Comparison of ENCODE assay signal across 8 cellular contexts in genomic region chr6:30816296-30816695, GRCh38.
DNase-seq lines count a peak whose midpoint lies in the region; ATAC-seq, FAIRE-seq and TF ChIP-seq lines count a peak whose summit lies in the region.
"Not testable (repeated sequence)": the region's sequence is repeated elsewhere in the genome, so short reads cannot be mapped to it uniquely, and the experiment has no call there.

No MANE protein-coding gene starts in this region.

- peaks cover 28% of the 10 kb centered on the region for H3K79me1 ChIP-seq in trophoblast cell (ENCODE audit: low read length)

- CTCF ChIA-PET in activated CD4-positive, alpha-beta memory T cell treated with anti-CD3 and anti-CD28 coated beads for 36 hours (lab: Charles Lee) = not testable (repeated sequence)
- CTCF ChIA-PET in GM12878 (lab: Yijun Ruan, JAX) = interaction anchor here (0.6 to 1.6 kb wide), 3 partner anchors 53 to 284 kb away, joined by 3 to 7 read pairs (median 3); no protein-coding TSS in a partner anchor

- not testable (repeated sequence) for TF ChIP-seq RAD21 in GM12878 (IDR thresholded peaks at IDR 0.05; ENCODE audit: insufficient read depth, low read depth, low read length)

- H2BK12ac ChIP-seq in trophoblast cell (ENCODE audit: low read length) = peak overlapping the region; percentile 18

- not testable (repeated sequence) for H3K4me3 ChIP-seq in RWPE2 (ENCODE audit: severe bottlenecking); GM12878; trophoblast cell (ENCODE audit: low read depth, low read length)

- not testable (repeated sequence) for DNase-seq in RWPE2 (ENCODE audit: low spot score); activated CD4-positive, alpha-beta memory T cell treated with anti-CD3 and anti-CD28 coated beads for 36 hours; activated T-helper 1 cell treated with anti-CD3 and anti-CD28 coated beads, Interleukin-12 subunit alpha, Interleukin-12 subunit beta, Interleukin-2, Interleukin-4 antibody, amounts not matched to agents 30 ng/mL and 10 ng/mL and 1 ng/mL, durations not matched to agents 14 hours and 24 hours and 36 hours (ENCODE audit: low spot score); GM12878 (ENCODE audit: low read depth, low spot score); epithelial cell of prostate (ENCODE audit: low read depth, low spot score); trophoblast cell

- peaks cover 91% of the 10 kb centered on the region for H3K4me1 Mint-ChIP-seq in activated CD4-positive, alpha-beta memory T cell treated with anti-CD3 and anti-CD28 coated beads for 36 hours (ENCODE audit: low read depth)
- peaks cover 82% of the 10 kb centered on the region for H3K4me1 Mint-ChIP-seq in activated T-helper 1 cell treated with anti-CD3 and anti-CD28 coated beads, Interleukin-12 subunit alpha, Interleukin-12 subunit beta, Interleukin-2, Interleukin-4 antibody, amounts not matched to agents 30 ng/mL and 10 ng/mL and 1 ng/mL, durations not matched to agents 14 hours and 24 hours and 36 hours (ENCODE audit: low read depth)
- peaks cover 86% of the 10 kb centered on the region for H3K4me1 Mint-ChIP-seq in activated naive CD8-positive, alpha-beta T cell (ENCODE audit: low read depth)
- peaks cover 93% of the 10 kb centered on the region for H3K4me1 Mint-ChIP-seq in stimulated activated naive CD8-positive, alpha-beta T cell treated with anti-CD3 and anti-CD28 coated beads, Interleukin-15, Interleukin-2, amounts not matched to agents 100 ng/mL and 50 ng/mL, for 24 hours (ENCODE audit: low read depth)

- ATAC-seq in RWPE2 (ENCODE audit: low read depth); GM12878: not testable (repeated sequence)

- not testable (repeated sequence) for H3K23ac ChIP-seq in trophoblast cell (ENCODE audit: low read length)

- not testable (repeated sequence) for H3K27me3 ChIP-seq in RWPE2 (ENCODE audit: insufficient read depth, poor library complexity, severe bottlenecking); GM12878 (replicated peaks in 1 of 2; ENCODE audit: control insufficient read depth in 2 of 2, insufficient read depth in 2 of 2, low read length in 1 of 2); trophoblast cell (ENCODE audit: insufficient read depth, low read length)

- H3K27ac Mint-ChIP-seq in activated CD4-positive, alpha-beta memory T cell treated with anti-CD3 and anti-CD28 coated beads for 36 hours = peak overlapping the region; percentile 95
- peak overlapping the region; percentile 45 for H3K27ac Mint-ChIP-seq in activated T-helper 1 cell treated with anti-CD3 and anti-CD28 coated beads, Interleukin-12 subunit alpha, Interleukin-12 subunit beta, Interleukin-2, Interleukin-4 antibody, amounts not matched to agents 30 ng/mL and 10 ng/mL and 1 ng/mL, durations not matched to agents 14 hours and 24 hours and 36 hours
- H3K27ac Mint-ChIP-seq in activated naive CD8-positive, alpha-beta T cell = peak overlapping the region; percentile 100
- peak overlapping the region; percentile 98 for H3K27ac Mint-ChIP-seq in stimulated activated naive CD8-positive, alpha-beta T cell treated with anti-CD3 and anti-CD28 coated beads, Interleukin-15, Interleukin-2, amounts not matched to agents 100 ng/mL and 50 ng/mL, for 24 hours

- in situ Hi-C loops in GM12878 (cut with MboI) = not testable (repeated sequence)

- not testable (repeated sequence) for H3K18ac ChIP-seq in trophoblast cell (ENCODE audit: low read length)

- H3K36me3 ChIP-seq in RWPE2 (ENCODE audit: low read depth); GM12878 (ENCODE audit: control insufficient read depth in 2 of 2, insufficient read depth in 2 of 2, low read length in 1 of 2); trophoblast cell (ENCODE audit: control insufficient read depth in 1 of 2, insufficient read depth in 2 of 2, low read length in 2 of 2): not testable (repeated sequence)

- H4K12ac ChIP-seq in trophoblast cell (ENCODE audit: low read depth, low read length) = not testable (repeated sequence)

- not testable (repeated sequence) for H4K8ac ChIP-seq in trophoblast cell (ENCODE audit: low read depth, low read length)

- SMC1A ChIA-PET in GM12878 (lab: Charles Lee; ENCODE audit: uncharacterized antibody, unreplicated experiment) = interaction anchor here (1.4 to 16.8 kb wide), 5 partner anchors 10 to 58 kb away, joined by 3 to 217 read pairs (median 5); no protein-coding TSS in a partner anchor

- TF ChIP-seq EP300 in GM12878 (IDR thresholded peaks at IDR 0.05; ENCODE audit: borderline replicate concordance in 1 of 2, control insufficient read depth in 1 of 2, low read depth in 2 of 2, low read length in 2 of 2) = not testable (repeated sequence)

- peak overlapping the region; percentile 48 for H4K91ac ChIP-seq in trophoblast cell (ENCODE audit: low read depth, low read length)

- not testable (repeated sequence) for BruUV-seq in GM12878 (replicated peaks; lab: Mats Ljungman, UMichigan)

- H3K36me3 Mint-ChIP-seq in activated CD4-positive, alpha-beta memory T cell treated with anti-CD3 and anti-CD28 coated beads for 36 hours = peaks cover 18% of the 10 kb centered on the region
- peaks cover 54% of the 10 kb centered on the region for H3K36me3 Mint-ChIP-seq in activated T-helper 1 cell treated with anti-CD3 and anti-CD28 coated beads, Interleukin-12 subunit alpha, Interleukin-12 subunit beta, Interleukin-2, Interleukin-4 antibody, amounts not matched to agents 30 ng/mL and 10 ng/mL and 1 ng/mL, durations not matched to agents 14 hours and 24 hours and 36 hours (ENCODE audit: low read depth)
- H3K36me3 Mint-ChIP-seq in activated naive CD8-positive, alpha-beta T cell = peaks cover 16% of the 10 kb centered on the region
- peaks cover 51% of the 10 kb centered on the region for H3K36me3 Mint-ChIP-seq in stimulated activated naive CD8-positive, alpha-beta T cell treated with anti-CD3 and anti-CD28 coated beads, Interleukin-15, Interleukin-2, amounts not matched to agents 100 ng/mL and 50 ng/mL, for 24 hours (ENCODE audit: low read depth)

- H4K20me1 ChIP-seq in GM12878 (ENCODE audit: control insufficient read depth, insufficient read depth) = not testable (repeated sequence)

- not testable (repeated sequence) for H3K14ac ChIP-seq in trophoblast cell (ENCODE audit: low read length)

- H3K9me3 Mint-ChIP-seq in activated CD4-positive, alpha-beta memory T cell treated with anti-CD3 and anti-CD28 coated beads for 36 hours = peaks cover 17% of the 10 kb centered on the region
- peaks cover 21% of the 10 kb centered on the region for H3K9me3 Mint-ChIP-seq in activated T-helper 1 cell treated with anti-CD3 and anti-CD28 coated beads, Interleukin-12 subunit alpha, Interleukin-12 subunit beta, Interleukin-2, Interleukin-4 antibody, amounts not matched to agents 30 ng/mL and 10 ng/mL and 1 ng/mL, durations not matched to agents 14 hours and 24 hours and 36 hours
- not testable (repeated sequence) for H3K9me3 Mint-ChIP-seq in activated naive CD8-positive, alpha-beta T cell (ENCODE audit: low read depth); stimulated activated naive CD8-positive, alpha-beta T cell treated with anti-CD3 and anti-CD28 coated beads, Interleukin-15, Interleukin-2, amounts not matched to agents 100 ng/mL and 50 ng/mL, for 24 hours

- not testable (repeated sequence) for TF ChIP-seq CTCF in RWPE2 (IDR thresholded peaks at IDR 0.05; ENCODE audit: poor library complexity, severe bottlenecking); GM12878 (IDR thresholded peaks at IDR 0.05 in 2 of 3, conservative IDR thresholded peaks at IDR 0.05 in 1 of 3; ENCODE audit: control insufficient read depth in 2 of 3, extremely low read depth in 1 of 3, insufficient read depth in 1 of 3, low read depth in 3 of 3, low read length in 3 of 3)

- H3K4me2 ChIP-seq in GM12878 (ENCODE audit: control insufficient read depth, insufficient read depth); trophoblast cell (ENCODE audit: low read length): not testable (repeated sequence)

- RAD21 ChIA-PET in GM12878 (lab: Charles Lee; ENCODE audit: unreplicated experiment) = interaction anchor here (1.0 to 2.0 kb wide), 6 partner anchors 47 to 78 kb away, joined by 3 to 6 read pairs (median 4); no protein-coding TSS in a partner anchor

- H3K4me3 Mint-ChIP-seq in activated CD4-positive, alpha-beta memory T cell treated with anti-CD3 and anti-CD28 coated beads for 36 hours; activated T-helper 1 cell treated with anti-CD3 and anti-CD28 coated beads, Interleukin-12 subunit alpha, Interleukin-12 subunit beta, Interleukin-2, Interleukin-4 antibody, amounts not matched to agents 30 ng/mL and 10 ng/mL and 1 ng/mL, durations not matched to agents 14 hours and 24 hours and 36 hours; activated naive CD8-positive, alpha-beta T cell; stimulated activated naive CD8-positive, alpha-beta T cell treated with anti-CD3 and anti-CD28 coated beads, Interleukin-15, Interleukin-2, amounts not matched to agents 100 ng/mL and 50 ng/mL, for 24 hours: not testable (repeated sequence)

- not testable (repeated sequence) for TF ChIP-seq POLR2A in GM12878 (IDR thresholded peaks at IDR 0.05; ENCODE audit: low read depth, low read length)

- H3K79me2 ChIP-seq in GM12878 (ENCODE audit: control insufficient read depth, insufficient read depth, low read length); trophoblast cell (ENCODE audit: control insufficient read depth, insufficient read depth, low read length, poor library complexity): not testable (repeated sequence)

- H3K4me1 ChIP-seq in RWPE2 (ENCODE audit: insufficient read depth, poor library complexity, severe bottlenecking) (peaks cover 65% of the 10 kb centered on the region), GM12878 (ENCODE audit: control insufficient read depth, insufficient read depth, low read length) (peaks cover 39% of the 10 kb centered on the region), trophoblast cell (ENCODE audit: control insufficient read depth in 1 of 2, insufficient read depth in 2 of 2, low read length in 2 of 2) (peaks cover 19 to 25% of the 10 kb centered on the region in 2 experiments)

- H3K27ac ChIP-seq in RWPE2 (ENCODE audit: poor library complexity, severe bottlenecking) (peak overlapping the region; percentile 95), GM12878 (ENCODE audit: control insufficient read depth, insufficient read depth) (peak overlapping the region; percentile 33; the same call in 1 of the 2 replicates), epithelial cell of prostate (peak overlapping the region; percentile 100)
- not testable (repeated sequence) for H3K27ac ChIP-seq in trophoblast cell (ENCODE audit: low read depth, low read length)

- H2BK120ac ChIP-seq in trophoblast cell (ENCODE audit: insufficient read depth, low read length, poor library complexity) = peak overlapping the region; percentile 15

- H2AFZ ChIP-seq in GM12878 (ENCODE audit: control insufficient read depth, low read depth, low read length); trophoblast cell (ENCODE audit: insufficient read depth, low read length, poor library complexity): not testable (repeated sequence)

- H3K27me3 Mint-ChIP-seq in activated CD4-positive, alpha-beta memory T cell treated with anti-CD3 and anti-CD28 coated beads for 36 hours; activated T-helper 1 cell treated with anti-CD3 and anti-CD28 coated beads, Interleukin-12 subunit alpha, Interleukin-12 subunit beta, Interleukin-2, Interleukin-4 antibody, amounts not matched to agents 30 ng/mL and 10 ng/mL and 1 ng/mL, durations not matched to agents 14 hours and 24 hours and 36 hours (ENCODE audit: insufficient read depth); activated naive CD8-positive, alpha-beta T cell; stimulated activated naive CD8-positive, alpha-beta T cell treated with anti-CD3 and anti-CD28 coated beads, Interleukin-15, Interleukin-2, amounts not matched to agents 100 ng/mL and 50 ng/mL, for 24 hours: not testable (repeated sequence)

- intact Hi-C loops in activated CD4-positive, alpha-beta memory T cell treated with anti-CD3 and anti-CD28 coated beads for 36 hours (cut with micrococcal nuclease) = loop anchor here (10.0 kb wide), 1 partner anchor 749 kb away; no protein-coding TSS in a partner anchor
- intact Hi-C loops in activated T-helper 1 cell treated with anti-CD3 and anti-CD28 coated beads, Interleukin-12 subunit alpha, Interleukin-12 subunit beta, Interleukin-2, Interleukin-4 antibody, amounts not matched to agents 30 ng/mL and 10 ng/mL and 1 ng/mL, durations not matched to agents 14 hours and 24 hours and 36 hours (cut with micrococcal nuclease); GM12878 (cut with micrococcal nuclease; ENCODE audit: unreplicated experiment): not testable (repeated sequence)

- not testable (repeated sequence) for H2BK5ac ChIP-seq in trophoblast cell (ENCODE audit: low read depth, low read length, poor library complexity)

- POLR2A ChIA-PET in activated CD4-positive, alpha-beta memory T cell treated with anti-CD3 and anti-CD28 coated beads for 36 hours (lab: Charles Lee) = interaction anchor here (1.3 kb wide), 1 partner anchor 47 kb away, joined by 5 read pairs; no protein-coding TSS in a partner anchor
- POLR2A ChIA-PET in GM12878 (lab: Charles Lee) = interaction anchor here (2.2 kb wide), 1 partner anchor 69 kb away, joined by 6 read pairs; no protein-coding TSS in a partner anchor

- WGBS in GM12878 (ENCODE audit: insufficient coverage, insufficient replicate concordance, low lambda C conversion rate, missing lambda C conversion rate) = 93% methylated on average over 28 of the region's 34 CpGs
- no CpG with 5 or more reads among the region's 34 CpGs for WGBS in trophoblast cell (ENCODE audit: extremely low coverage, insufficient coverage, insufficient read length)

- FAIRE-seq in GM12878 (lab: Jason Lieb, UNC) = not testable (repeated sequence)

- H3K9ac ChIP-seq in GM12878 (ENCODE audit: control insufficient read depth, insufficient read depth, low read length); trophoblast cell (ENCODE audit: low read length): not testable (repeated sequence)

- peak overlapping the region; percentile 55 for H2AK5ac ChIP-seq in trophoblast cell (ENCODE audit: low read length)

- not testable (repeated sequence) for H3K4ac ChIP-seq in trophoblast cell (ENCODE audit: low read depth, low read length)

- H3K9me3 ChIP-seq in RWPE2 (ENCODE audit: severe bottlenecking); GM12878 (replicated peaks; ENCODE audit: control insufficient read depth, insufficient read depth, low read length); trophoblast cell (ENCODE audit: insufficient read depth, low read depth, low read length): not testable (repeated sequence)

Comparison
In these comparisons a context has a peak if more than half of its experiments do, and no peak if none do; other contexts are left out.
1. H3K27ac Mint-ChIP-seq: peak in every context shown above with its lines; median percentile 100 in activated naive CD8-positive, alpha-beta T cell; 98 in stimulated activated naive CD8-positive, alpha-beta T cell treated with anti-CD3 and anti-CD28 coated beads, Interleukin-15, Interleukin-2, amounts not matched to agents 100 ng/mL and 50 ng/mL, for 24 hours; 95 in activated CD4-positive, alpha-beta memory T cell treated with anti-CD3 and anti-CD28 coated beads for 36 hours; 45 in activated T-helper 1 cell treated with anti-CD3 and anti-CD28 coated beads, Interleukin-12 subunit alpha, Interleukin-12 subunit beta, Interleukin-2, Interleukin-4 antibody, amounts not matched to agents 30 ng/mL and 10 ng/mL and 1 ng/mL, durations not matched to agents 14 hours and 24 hours and 36 hours.